ENCODE assay signal across 8 cellular contexts in genomic region chr3:46705022-46705530, GRCh38. TPM values are rescaled to one million over a fixed set of nuclear protein-coding genes. Genes with fewer than 3 reads are reported as not detected.
DNase-seq lines count a peak whose midpoint lies in the region; ATAC-seq and TF ChIP-seq lines count a peak whose summit lies in the region.

No MANE protein-coding gene starts in this region.

- H3K27ac Mint-ChIP-seq in endothelial cell (ENCODE audit: unreplicated experiment), result no peak overlapping the region
- H3K27ac Mint-ChIP-seq in stimulated activated memory B cell treated with anti-CD40 and anti-IgM and Interleukin-4, amounts not matched to agents 10 μg/mL and 1 μg/mL and 100 μg/mL, for 72 hours, result no peak overlapping the region

- H3K27me3 Mint-ChIP-seq in endothelial cell (ENCODE audit: unreplicated experiment), result peaks cover 3% of the 10 kb centered on the region
- peaks cover 24% of the 10 kb centered on the region for H3K27me3 Mint-ChIP-seq in stimulated activated memory B cell treated with anti-CD40 and anti-IgM and Interleukin-4, amounts not matched to agents 10 μg/mL and 1 μg/mL and 100 μg/mL, for 72 hours

- H3K4me1 Mint-ChIP-seq in endothelial cell (ENCODE audit: unreplicated experiment), result peaks cover 8% of the 10 kb centered on the region
- H3K4me1 Mint-ChIP-seq in stimulated activated memory B cell treated with anti-CD40 and anti-IgM and Interleukin-4, amounts not matched to agents 10 μg/mL and 1 μg/mL and 100 μg/mL, for 72 hours, result no peaks in the 10 kb centered on the region

- ATAC-seq in HG02852 (IDR thresholded peaks at IDR 0.05; ENCODE audit: unreplicated experiment) (peak; percentile 59), GM21717 (IDR thresholded peaks at IDR 0.05; ENCODE audit: unreplicated experiment) (no peak)
- ATAC-seq in stimulated activated memory B cell treated with anti-CD40 and anti-IgM and Interleukin-4, amounts not matched to agents 10 μg/mL and 1 μg/mL and 100 μg/mL, for 72 hours, result peak; percentile 68

- DNase-seq in DMS114 treated with DMSO at 0.1 percent for 48 hours (lab: John Stamatoyannopoulos, UW; ENCODE audit: unreplicated experiment), result peak; percentile 36
- DNase-seq in NCI-H748 treated with DMSO at 0.1 percent for 48 hours (lab: John Stamatoyannopoulos, UW), result peak; percentile 34
- peak; percentile 89 for DNase-seq in activated CD8-positive, alpha-beta memory T cell treated with anti-CD3 and anti-CD28 coated beads for 24 hours
- peak; percentile 73 for DNase-seq in endothelial cell (ENCODE audit: low spot score)
- peak; percentile 87 for DNase-seq in myocyte (ENCODE audit: low read depth)

- peak; percentile 89 for TF ChIP-seq CTCF in endothelial cell (IDR thresholded peaks at IDR 0.05; ENCODE audit: unreplicated experiment)

- H3K4me3 Mint-ChIP-seq in endothelial cell (ENCODE audit: unreplicated experiment), result no peak overlapping the region
- no peak overlapping the region for H3K4me3 Mint-ChIP-seq in stimulated activated memory B cell treated with anti-CD40 and anti-IgM and Interleukin-4, amounts not matched to agents 10 μg/mL and 1 μg/mL and 100 μg/mL, for 72 hours

- no peaks in the 10 kb centered on the region for H3K9me3 Mint-ChIP-seq in endothelial cell (ENCODE audit: unreplicated experiment)
- no peaks in the 10 kb centered on the region for H3K9me3 Mint-ChIP-seq in stimulated activated memory B cell treated with anti-CD40 and anti-IgM and Interleukin-4, amounts not matched to agents 10 μg/mL and 1 μg/mL and 100 μg/mL, for 72 hours

- no peaks in the 10 kb centered on the region for H3K36me3 Mint-ChIP-seq in endothelial cell (ENCODE audit: low read depth, unreplicated experiment)
- no peaks in the 10 kb centered on the region for H3K36me3 Mint-ChIP-seq in stimulated activated memory B cell treated with anti-CD40 and anti-IgM and Interleukin-4, amounts not matched to agents 10 μg/mL and 1 μg/mL and 100 μg/mL, for 72 hours

RNA-seq across cellular contexts. Expression of gene TMIE, which starts 3.9 kb away (rescaled TPM):
- 0.23 TPM for total RNA-seq in endothelial cell (ENCODE audit: unreplicated experiment)
- total RNA-seq in myocyte, result 0.42 and 0.43 TPM in 2 replicates
- polyA plus RNA-seq in myocyte (2012), result 0.30 TPM

RNA-seq across cellular contexts. Expression of gene ALS2CL, which starts 11.6 kb away (rescaled TPM):
- total RNA-seq in endothelial cell (ENCODE audit: unreplicated experiment) (5.6 TPM), myocyte (15.0 and 19.6 TPM in 2 replicates)
- 6.9 TPM for polyA plus RNA-seq in myocyte (2012)

RNA-seq across cellular contexts. Expression of gene PRSS50, which starts 12.6 kb away (rescaled TPM):
- total RNA-seq in endothelial cell (ENCODE audit: unreplicated experiment) (0.38 TPM), myocyte (0.45 and 0.68 TPM in 2 replicates)
- polyA plus RNA-seq in myocyte (2012), result 0.04 TPM

Comparison
In these comparisons a context has a peak if more than half of its experiments do, and no peak if none do; other contexts are left out.
1. DNase-seq: peak in every context shown above with its lines; median percentile 89 in activated CD8-positive, alpha-beta memory T cell treated with anti-CD3 and anti-CD28 coated beads for 24 hours; 87 in myocyte; 73 in endothelial cell; 36 in DMS114 treated with DMSO at 0.1 percent for 48 hours; 34 in NCI-H748 treated with DMSO at 0.1 percent for 48 hours.